17 cellular contexts compared by ENCODE assay signal in genomic region chr16:85519540-85520231, GRCh38.
A peak's percentile ranks its signal among the peaks of the same experiment; 100 is the strongest.
DNase-seq lines count a peak whose midpoint lies in the region; ATAC-seq, FAIRE-seq and TF ChIP-seq lines count a peak whose summit lies in the region.
"Had no signal": no experiment of that assay in that cellular context is flagged by ENCODE, and none has a peak within 500 bp of the region (broad histone marks: within the 10 kb centered on the region; RNA-seq: fewer than 3 reads in every experiment).

No MANE protein-coding gene starts in this region.

- peaks cover 5 to 6% of the 10 kb centered on the region in 2 donors for H3K9me3 Mint-ChIP-seq in activated T-cell treated with anti-CD3 and anti-CD28 coated beads, Interleukin-2, amount 50 U/mL, for 72 hours
- no peaks in the 10 kb centered on the region for H3K9me3 Mint-ChIP-seq in activated CD8-positive, alpha-beta T cell treated with anti-CD3 and anti-CD28 coated beads, Interleukin-2, amount 10 ng/mL, durations not matched to agents 7 days and 5 days (ENCODE audit: insufficient read depth)
- peaks cover 0 to 5% (median 0%) of the 10 kb centered on the region in 11 donors for H3K9me3 Mint-ChIP-seq in naive thymus-derived CD4-positive, alpha-beta T cell

- DNase-seq in activated T-cell treated with anti-CD3 and anti-CD28 coated beads, Interleukin-2, amount 50 U/mL, for 72 hours, result peak in 1 of 2 donors; percentile 9
- no peak for DNase-seq in activated T-cell treated with anti-CD3 and anti-CD28 coated beads, Interleukin-2, amount 50 U/mL, for 1 hour
- DNase-seq in activated CD8-positive, alpha-beta T cell treated with anti-CD3 and anti-CD28 coated beads, Interleukin-2, amount 10 ng/mL, durations not matched to agents 7 days and 5 days, result no peak
- no peak for DNase-seq in naive thymus-derived CD4-positive, alpha-beta T cell
- no peak for DNase-seq in urothelium cell line (ENCODE audit: low spot score)
- no peak for DNase-seq in NCI-H2196 (lab: John Stamatoyannopoulos, UW; ENCODE audit: unreplicated experiment)
- DNase-seq in stomach, result no peak
- DNase-seq in upper lobe of left lung, result no peak
- DNase-seq: DMS79 treated with DMSO at 0.1 percent for 48 hours, HCEC 1CT, KBM-7, NCI-H1048, NCI-H446, NCI-H748 treated with DMSO at 0.1 percent for 48 hours, PC-9 had no signal

- CTCF ChIA-PET in activated CD8-positive, alpha-beta T cell treated with anti-CD3 and anti-CD28 coated beads, Interleukin-2, amount 10 ng/mL, durations not matched to agents 7 days and 5 days (lab: Charles Lee), result interaction anchor here (0.8 kb wide), 1 partner anchor 9 kb away, joined by 4 read pairs; no protein-coding TSS in a partner anchor
- CTCF ChIA-PET in naive thymus-derived CD4-positive, alpha-beta T cell (lab: Charles Lee), result no interaction called here

- intact Hi-C loops in naive thymus-derived CD4-positive, alpha-beta T cell (cut with micrococcal nuclease), result no loop called here
- intact Hi-C loops in stomach (cut with DNase I; ENCODE audit: low total_unique reads), result no loop called here

- POLR2A ChIA-PET in activated CD8-positive, alpha-beta T cell treated with anti-CD3 and anti-CD28 coated beads, Interleukin-2, amount 10 ng/mL, durations not matched to agents 7 days and 5 days (lab: Charles Lee), result no interaction called here
- POLR2A ChIA-PET in naive thymus-derived CD4-positive, alpha-beta T cell (lab: Charles Lee), result no interaction called here

- no peak overlapping the region for H3K27ac ChIP-seq in naive thymus-derived CD4-positive, alpha-beta T cell (ENCODE audit: low read depth, low read length)
- H3K27ac ChIP-seq in stomach, result no peak overlapping the region
- H3K27ac ChIP-seq in upper lobe of left lung, result no peak overlapping the region
- H3K27ac ChIP-seq: PC-9 had no signal

- peak; percentile 93 for FAIRE-seq in urothelium cell line (lab: Jason Lieb, UNC)
- FAIRE-seq: G401.6, GM12891 had no signal

- WGBS in stomach, 5 donors, result 83 to 91% (median 89%) methylated on average over 7 of the region's 7 CpGs
- WGBS in upper lobe of left lung, 2 donors, result 88 to 89% methylated on average over 6 to 7 of the region's 7 CpGs

- ATAC-seq in activated T-cell treated with anti-CD3 and anti-CD28 coated beads, Interleukin-2, amount 50 U/mL, for 72 hours (replicated peaks in 1 of 2), result peak in 1 of 2 donors; percentile 45
- ATAC-seq in activated CD8-positive, alpha-beta T cell treated with anti-CD3 and anti-CD28 coated beads, Interleukin-2, amount 10 ng/mL, durations not matched to agents 7 days and 5 days, result no peak
- ATAC-seq in naive thymus-derived CD4-positive, alpha-beta T cell, result peak; percentile 46
- no peak for ATAC-seq in upper lobe of left lung (ENCODE audit: low FRiP score in 2 of 2)

- H3K36me3 Mint-ChIP-seq in activated T-cell treated with anti-CD3 and anti-CD28 coated beads, Interleukin-2, amount 50 U/mL, for 72 hours (ENCODE audit: insufficient read depth in 2 of 2), result peaks cover 0 to 3% of the 10 kb centered on the region in 2 donors
- no peaks in the 10 kb centered on the region for H3K36me3 Mint-ChIP-seq in activated CD8-positive, alpha-beta T cell treated with anti-CD3 and anti-CD28 coated beads, Interleukin-2, amount 10 ng/mL, durations not matched to agents 7 days and 5 days (ENCODE audit: low read depth)
- H3K36me3 Mint-ChIP-seq in naive thymus-derived CD4-positive, alpha-beta T cell, result no peaks in the 10 kb centered on the region

- H3K4me3 Mint-ChIP-seq in activated T-cell treated with anti-CD3 and anti-CD28 coated beads, Interleukin-2, amount 50 U/mL, for 72 hours, result no peak overlapping the region
- no peak overlapping the region for H3K4me3 Mint-ChIP-seq in activated CD8-positive, alpha-beta T cell treated with anti-CD3 and anti-CD28 coated beads, Interleukin-2, amount 10 ng/mL, durations not matched to agents 7 days and 5 days
- peak overlapping the region in 1 of 10 donors; percentile 3 for H3K4me3 Mint-ChIP-seq in naive thymus-derived CD4-positive, alpha-beta T cell

- no peak for TF ChIP-seq CTCF in stomach (IDR thresholded peaks at IDR 0.05)
- TF ChIP-seq CTCF in upper lobe of left lung (IDR thresholded peaks at IDR 0.05), result no peak

- no peaks in the 10 kb centered on the region for H3K27me3 Mint-ChIP-seq in activated T-cell treated with anti-CD3 and anti-CD28 coated beads, Interleukin-2, amount 50 U/mL, for 72 hours (ENCODE audit: low read depth)
- H3K27me3 Mint-ChIP-seq in activated CD8-positive, alpha-beta T cell treated with anti-CD3 and anti-CD28 coated beads, Interleukin-2, amount 10 ng/mL, durations not matched to agents 7 days and 5 days (ENCODE audit: low read depth), result no peaks in the 10 kb centered on the region
- H3K27me3 Mint-ChIP-seq in naive thymus-derived CD4-positive, alpha-beta T cell, result peaks cover 0 to 7% (median 0%) of the 10 kb centered on the region in 5 donors

- H3K4me3 ChIP-seq in naive thymus-derived CD4-positive, alpha-beta T cell (ENCODE audit: low read length), result no peak overlapping the region
- no peak overlapping the region for H3K4me3 ChIP-seq in stomach
- no peak overlapping the region for H3K4me3 ChIP-seq in upper lobe of left lung
- H3K4me3 ChIP-seq: PC-9 had no signal

- H3K4me1 Mint-ChIP-seq in activated T-cell treated with anti-CD3 and anti-CD28 coated beads, Interleukin-2, amount 50 U/mL, for 72 hours (ENCODE audit: low read depth), result no peaks in the 10 kb centered on the region
- no peaks in the 10 kb centered on the region for H3K4me1 Mint-ChIP-seq in activated CD8-positive, alpha-beta T cell treated with anti-CD3 and anti-CD28 coated beads, Interleukin-2, amount 10 ng/mL, durations not matched to agents 7 days and 5 days (ENCODE audit: low read depth)
- peaks cover 0 to 1% (median 0%) of the 10 kb centered on the region in 7 donors for H3K4me1 Mint-ChIP-seq in naive thymus-derived CD4-positive, alpha-beta T cell

- no peaks in the 10 kb centered on the region for H3K27me3 ChIP-seq in naive thymus-derived CD4-positive, alpha-beta T cell (ENCODE audit: control insufficient read depth in 2 of 2, insufficient read depth in 2 of 2, low read length in 2 of 2)
- H3K27me3 ChIP-seq in stomach (no peaks in the 10 kb centered on the region), upper lobe of left lung (no peaks in the 10 kb centered on the region)

- H3K4me1 ChIP-seq in naive thymus-derived CD4-positive, alpha-beta T cell (ENCODE audit: control insufficient read depth in 2 of 2, insufficient read depth in 2 of 2, low read length in 2 of 2), result peaks cover 0 to 7% of the 10 kb centered on the region in 2 donors
- H3K4me1 ChIP-seq in stomach (peaks cover 54 to 60% (median 58%) of the 10 kb centered on the region in 4 donors), upper lobe of left lung (peaks cover 51 to 59% (median 57%) of the 10 kb centered on the region in 4 donors)

- H3K27ac Mint-ChIP-seq in activated T-cell treated with anti-CD3 and anti-CD28 coated beads, Interleukin-2, amount 50 U/mL, for 72 hours, result peak overlapping the region; percentile 2
- H3K27ac Mint-ChIP-seq in activated CD8-positive, alpha-beta T cell treated with anti-CD3 and anti-CD28 coated beads, Interleukin-2, amount 10 ng/mL, durations not matched to agents 7 days and 5 days, result peak overlapping the region; percentile 7
- peak overlapping the region in 3 of 9 donors; percentile 14 to 52 (median 26) for H3K27ac Mint-ChIP-seq in naive thymus-derived CD4-positive, alpha-beta T cell

- TF ChIP-seq POLR2A in stomach (IDR thresholded peaks at IDR 0.05) (no peak), upper lobe of left lung (IDR thresholded peaks at IDR 0.05) (no peak)

- H3K9me3 ChIP-seq in naive thymus-derived CD4-positive, alpha-beta T cell (ENCODE audit: control insufficient read depth in 2 of 3, low read length in 3 of 3), result no peaks in the 10 kb centered on the region
- H3K9me3 ChIP-seq in stomach (no peaks in the 10 kb centered on the region), upper lobe of left lung (no peaks in the 10 kb centered on the region)

- H3K36me3 ChIP-seq in naive thymus-derived CD4-positive, alpha-beta T cell (ENCODE audit: control insufficient read depth in 2 of 3, insufficient read depth in 3 of 3, low read length in 3 of 3), result no peaks in the 10 kb centered on the region
- H3K36me3 ChIP-seq in stomach, result no peaks in the 10 kb centered on the region
- no peaks in the 10 kb centered on the region for H3K36me3 ChIP-seq in upper lobe of left lung

- no peak for TF ChIP-seq EP300 in stomach (IDR thresholded peaks at IDR 0.05)
- TF ChIP-seq EP300 in upper lobe of left lung (IDR thresholded peaks at IDR 0.05), result no peak
